In genomic region chr2:177593448-177593847, GRCh38 we compare ENCODE assay signal across 1 cellular context.
TF ChIP-seq lines count a peak whose summit lies in the region.

No MANE protein-coding gene starts in this region.

TF ChIP-seq in HepG2, 621 proteins besides CTCF, POLR2A, EP300 and RAD21 (continued from another document and continues in another):
- TF ChIP-seq AKNA (CRISPR knock-in tag; IDR thresholded peaks at IDR 0.05; ENCODE audit: borderline replicate concordance) (no peak), CBX5 (CRISPR knock-in tag; IDR thresholded peaks at IDR 0.05; ENCODE audit: borderline replicate concordance) (no peak), BRCA1 (CRISPR knock-in tag; IDR thresholded peaks at IDR 0.05) (no peak), ZNF543 (CRISPR knock-in tag; IDR thresholded peaks at IDR 0.05) (0 out of 2 replicates have a peak, but pooled peaks have one; percentile 39), GMEB1 (CRISPR knock-in tag; IDR thresholded peaks at IDR 0.05; ENCODE audit: borderline replicate concordance) (no peak), SRSF9 (IDR thresholded peaks at IDR 0.05; ENCODE audit: borderline replicate concordance, insufficient read depth, low read depth, low read length, poor library complexity, severe bottlenecking) (no peak), ZNF407 (CRISPR knock-in tag; IDR thresholded peaks at IDR 0.05; ENCODE audit: not compliant biosample characterization) (no peak), NFKB2 (CRISPR knock-in tag; IDR thresholded peaks at IDR 0.05; ENCODE audit: borderline replicate concordance) (no peak), ISX (CRISPR knock-in tag; conservative IDR thresholded peaks at IDR 0.05) (no peak), ZNF687 (CRISPR knock-in tag; IDR thresholded peaks at IDR 0.05) (0 out of 2 replicates have a peak, but pooled peaks have one; percentile 22), ZFP36 (IDR thresholded peaks at IDR 0.05; ENCODE audit: borderline replicate concordance, low read depth, low read length, partially characterized antibody) (no peak), SALL1 (CRISPR knock-in tag; IDR thresholded peaks at IDR 0.05) (no peak), ARID4A (CRISPR knock-in tag; IDR thresholded peaks at IDR 0.05; ENCODE audit: borderline replicate concordance) (no peak), IKZF4 (CRISPR knock-in tag; IDR thresholded peaks at IDR 0.05; ENCODE audit: borderline replicate concordance, low read depth, not compliant biosample characterization) (no peak), ZNF609 (CRISPR knock-in tag; IDR thresholded peaks at IDR 0.05; ENCODE audit: borderline replicate concordance) (no peak), TOE1 (CRISPR knock-in tag; IDR thresholded peaks at IDR 0.05) (no peak), SRSF1 (optimal IDR thresholded peaks at IDR 0.05; ENCODE audit: low read depth, low read length) (no peak)
